In genomic region chr3:68764554-68764953, GRCh38 we compare ENCODE assay signal across 23 cellular contexts.
"Had no signal": no experiment of that assay in that cellular context is flagged by ENCODE, and none has a peak within 500 bp of the region (broad histone marks: within the 10 kb centered on the region; RNA-seq: fewer than 3 reads in every experiment).

No MANE protein-coding gene starts in this region.

- H2AFZ ChIP-seq: hepatocyte, parathyroid adenoma had no signal

- H3K9ac ChIP-seq: parathyroid adenoma had no signal

- H3K27ac Mint-ChIP-seq: endodermal cell; naive B cell; nephron; stimulated activated effector memory CD8-positive, alpha-beta T cell treated with anti-CD3 and anti-CD28 coated beads, Interleukin-12 subunit alpha, Interleukin-12 subunit beta, amount 100 ng/mL, for 72 hours; stimulated activated naive CD8-positive, alpha-beta T cell treated with anti-CD3 and anti-CD28 coated beads, Interleukin-15, Interleukin-2, amounts not matched to agents 100 ng/mL and 50 ng/mL, for 24 hours had no signal

- H3K27ac ChIP-seq: coronary artery, foreskin keratinocyte, hepatocyte, parathyroid adenoma, psoas muscle, right lobe of liver, tibial artery, upper lobe of left lung, vagina had no signal

- H3K4me1 Mint-ChIP-seq: naive B cell; stimulated activated effector memory CD8-positive, alpha-beta T cell treated with anti-CD3 and anti-CD28 coated beads, Interleukin-12 subunit alpha, Interleukin-12 subunit beta, amount 100 ng/mL, for 72 hours had no signal

- H3K36me3 Mint-ChIP-seq: naive B cell; stimulated activated effector memory CD8-positive, alpha-beta T cell treated with anti-CD3 and anti-CD28 coated beads, Interleukin-12 subunit alpha, Interleukin-12 subunit beta, amount 100 ng/mL, for 72 hours had no signal

- H3K9me3 Mint-ChIP-seq: endodermal cell; nephron; stimulated activated naive CD8-positive, alpha-beta T cell treated with anti-CD3 and anti-CD28 coated beads, Interleukin-15, Interleukin-2, amounts not matched to agents 100 ng/mL and 50 ng/mL, for 24 hours had no signal

- H3K4me2 ChIP-seq: hepatocyte had no signal

- H3K27me3 ChIP-seq: foreskin keratinocyte, hepatocyte, right lobe of liver, tibial artery, upper lobe of left lung, vagina had no signal

- DNase-seq: effector CD4-positive, alpha-beta T cell; endodermal cell; erythroblast; foreskin keratinocyte; left colon; left ventricle myocardium superior; mesenchymal stem cell; naive B cell; psoas muscle; retina; right lobe of liver; stimulated activated CD4-positive, alpha-beta T cell treated with anti-CD3 and anti-CD28 coated beads, Interleukin-4, amount 100 ng/mL, for 1 hour; stimulated activated CD8-positive, alpha-beta memory T cell treated with anti-CD3 and anti-CD28 coated beads, Interleukin-4, amount 100 ng/mL, for 48 hours; tibial artery; upper lobe of left lung had no signal

- H3K4me3 Mint-ChIP-seq: endodermal cell; naive B cell; nephron; stimulated activated effector memory CD8-positive, alpha-beta T cell treated with anti-CD3 and anti-CD28 coated beads, Interleukin-12 subunit alpha, Interleukin-12 subunit beta, amount 100 ng/mL, for 72 hours; stimulated activated naive CD8-positive, alpha-beta T cell treated with anti-CD3 and anti-CD28 coated beads, Interleukin-15, Interleukin-2, amounts not matched to agents 100 ng/mL and 50 ng/mL, for 24 hours had no signal

- H3K4me3 ChIP-seq: coronary artery, hepatocyte, lung, psoas muscle, right lobe of liver, tibial artery, upper lobe of left lung, vagina had no signal

- H3K36me3 ChIP-seq: right lobe of liver, tibial artery, upper lobe of left lung, vagina had no signal

- H3K4me1 ChIP-seq: foreskin keratinocyte, parathyroid adenoma, psoas muscle, right lobe of liver, upper lobe of left lung, vagina had no signal

- ATAC-seq: foreskin keratinocyte; left colon; left ventricle myocardium superior; psoas muscle; right lobe of liver; stimulated activated effector memory CD8-positive, alpha-beta T cell treated with anti-CD3 and anti-CD28 coated beads, Interleukin-12 subunit alpha, Interleukin-12 subunit beta, amount 100 ng/mL, for 72 hours had no signal

- H3K79me2 ChIP-seq: hepatocyte, parathyroid adenoma had no signal
